Comparison of ENCODE assay signal across 1 cellular context in the genomic region with DNA sequence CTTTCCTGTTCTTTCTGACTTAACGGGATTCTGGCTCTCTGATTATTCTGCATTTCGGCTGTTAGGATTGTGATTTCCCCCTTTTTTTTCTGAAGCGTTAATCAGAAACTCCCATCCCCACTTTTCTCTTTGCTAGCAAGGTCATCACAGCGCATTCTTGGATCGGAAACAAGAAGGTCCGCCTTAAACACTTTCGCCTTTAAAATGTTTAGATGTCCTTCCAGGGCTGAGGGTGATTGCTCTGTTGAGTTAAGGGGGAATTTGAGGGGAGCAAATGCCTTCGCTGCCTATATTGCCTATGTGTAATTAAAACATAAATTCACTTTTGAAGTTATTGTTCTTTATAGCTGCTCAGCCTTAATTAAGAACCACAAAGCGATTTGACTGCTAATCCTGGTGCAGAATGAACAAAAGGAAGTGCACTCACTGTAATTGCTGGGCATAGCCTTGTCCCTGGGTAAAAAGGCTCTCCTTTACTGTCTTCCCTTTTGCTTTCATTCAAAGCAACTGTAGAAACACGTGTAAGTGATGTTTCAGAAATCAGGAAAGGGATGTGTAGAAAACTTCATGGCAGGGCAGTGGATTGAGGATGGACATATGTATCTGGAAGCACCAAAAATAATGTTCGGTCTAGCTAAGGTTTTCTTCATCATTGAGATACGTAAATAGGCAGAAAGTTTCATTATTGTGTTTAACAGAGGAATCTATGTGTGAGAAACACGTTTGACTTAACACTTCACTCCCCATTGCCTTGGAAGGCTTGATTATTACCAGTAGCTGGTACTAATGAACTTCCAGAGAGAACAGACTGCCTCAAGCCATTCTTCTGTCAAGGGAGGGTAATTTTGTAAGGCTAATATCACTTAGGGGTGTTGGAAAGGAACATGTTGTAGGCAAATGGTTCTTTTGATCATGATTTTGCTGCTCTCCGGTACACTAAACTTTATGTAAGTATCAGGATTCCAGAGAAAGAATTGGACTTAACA.
TF ChIP-seq lines count a peak whose summit lies in the region.

No MANE protein-coding gene starts in this region.

TF ChIP-seq in HEK293, 187 proteins besides CTCF, POLR2A, EP300 and RAD21 (continued from another document):
- TF ChIP-seq, protein P1, sequence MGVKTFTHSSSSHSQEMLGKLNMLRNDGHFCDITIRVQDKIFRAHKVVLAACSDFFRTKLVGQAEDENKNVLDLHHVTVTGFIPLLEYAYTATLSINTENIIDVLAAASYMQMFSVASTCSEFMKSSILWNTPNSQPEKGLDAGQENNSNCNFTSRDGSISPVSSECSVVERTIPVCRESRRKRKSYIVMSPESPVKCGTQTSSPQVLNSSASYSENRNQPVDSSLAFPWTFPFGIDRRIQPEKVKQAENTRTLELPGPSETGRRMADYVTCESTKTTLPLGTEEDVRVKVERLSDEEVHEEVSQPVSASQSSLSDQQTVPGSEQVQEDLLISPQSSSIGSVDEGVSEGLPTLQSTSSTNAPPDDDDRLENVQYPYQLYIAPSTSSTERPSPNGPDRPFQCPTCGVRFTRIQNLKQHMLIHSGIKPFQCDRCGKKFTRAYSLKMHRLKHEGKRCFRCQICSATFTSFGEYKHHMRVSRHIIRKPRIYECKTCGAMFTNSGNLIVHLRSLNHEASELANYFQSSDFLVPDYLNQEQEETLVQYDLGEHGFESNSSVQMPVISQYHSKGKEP (tag by site-specific recombination; IDR thresholded peaks at IDR 0.05), result no peak
- no peak for TF ChIP-seq ZNF529 (tag by site-specific recombination; IDR thresholded peaks at IDR 0.05; ENCODE audit: insufficient replicate concordance)
- TF ChIP-seq, protein P2, sequence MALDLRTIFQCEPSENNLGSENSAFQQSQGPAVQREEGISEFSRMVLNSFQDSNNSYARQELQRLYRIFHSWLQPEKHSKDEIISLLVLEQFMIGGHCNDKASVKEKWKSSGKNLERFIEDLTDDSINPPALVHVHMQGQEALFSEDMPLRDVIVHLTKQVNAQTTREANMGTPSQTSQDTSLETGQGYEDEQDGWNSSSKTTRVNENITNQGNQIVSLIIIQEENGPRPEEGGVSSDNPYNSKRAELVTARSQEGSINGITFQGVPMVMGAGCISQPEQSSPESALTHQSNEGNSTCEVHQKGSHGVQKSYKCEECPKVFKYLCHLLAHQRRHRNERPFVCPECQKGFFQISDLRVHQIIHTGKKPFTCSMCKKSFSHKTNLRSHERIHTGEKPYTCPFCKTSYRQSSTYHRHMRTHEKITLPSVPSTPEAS (tag by site-specific recombination; IDR thresholded peaks at IDR 0.05), result no peak
- TF ChIP-seq ZBTB48 (tag by site-specific recombination; IDR thresholded peaks at IDR 0.05), result peak; percentile 26; the same call in 1 of the 2 replicates
- no peak for TF ChIP-seq KLF10 (tag by site-specific recombination; IDR thresholded peaks at IDR 0.05)
- peak; percentile 44; the same call in 1 of the 2 replicates for TF ChIP-seq SP7 (tag by site-specific recombination; IDR thresholded peaks at IDR 0.05)
- no peak for TF ChIP-seq ZNF549 (tag by site-specific recombination; IDR thresholded peaks at IDR 0.05)
- TF ChIP-seq, protein P3, sequence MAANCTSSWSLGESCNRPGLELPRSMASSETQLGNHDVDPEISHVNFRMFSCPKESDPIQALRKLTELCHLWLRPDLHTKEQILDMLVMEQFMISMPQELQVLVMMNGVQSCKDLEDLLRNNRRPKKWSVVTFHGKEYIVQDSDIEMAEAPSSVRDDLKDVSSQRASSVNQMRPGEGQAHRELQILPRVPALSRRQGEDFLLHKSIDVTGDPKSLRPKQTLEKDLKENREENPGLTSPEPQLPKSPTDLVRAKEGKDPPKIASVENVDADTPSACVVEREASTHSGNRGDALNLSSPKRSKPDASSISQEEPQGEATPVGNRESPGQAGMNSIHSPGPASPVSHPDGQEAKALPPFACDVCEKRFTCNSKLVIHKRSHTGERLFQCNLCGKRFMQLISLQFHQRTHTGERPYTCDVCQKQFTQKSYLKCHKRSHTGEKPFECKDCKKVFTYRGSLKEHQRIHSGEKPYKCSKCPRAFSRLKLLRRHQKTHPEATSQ (tag by site-specific recombination; IDR thresholded peaks at IDR 0.05), result no peak
- TF ChIP-seq ZNF530 (tag by site-specific recombination; IDR thresholded peaks at IDR 0.05; ENCODE audit: low read depth), result no peak
- TF ChIP-seq ZFP41 (tag by site-specific recombination; IDR thresholded peaks at IDR 0.05; ENCODE audit: borderline replicate concordance), result no peak
- TF ChIP-seq ZXDB (tag by site-specific recombination; IDR thresholded peaks at IDR 0.05), result no peak
- no peak for TF ChIP-seq ZNF140 (tag by site-specific recombination; IDR thresholded peaks at IDR 0.05)
